In genomic region chr1:64866689-64867088, GRCh38 we compare ENCODE assay signal across 19 cellular contexts.
DNase-seq lines count a peak whose midpoint lies in the region; ATAC-seq and TF ChIP-seq lines count a peak whose summit lies in the region.
"Had no signal": no experiment of that assay in that cellular context is flagged by ENCODE, and none has a peak within 500 bp of the region (broad histone marks: within the 10 kb centered on the region; RNA-seq: fewer than 3 reads in every experiment).

No MANE protein-coding gene starts in this region.

- H3K4me2 ChIP-seq in IMR-90 (ENCODE audit: low read depth, low read length): no peak overlapping the region
- H3K4me2 ChIP-seq: A549 had no signal

- H2AK5ac ChIP-seq in IMR-90 (ENCODE audit: low read depth, low read length): no peak overlapping the region

- H3K9ac ChIP-seq in IMR-90 (ENCODE audit: low read depth, low read length): no peak overlapping the region

- H4K5ac ChIP-seq in IMR-90 (ENCODE audit: low read depth, low read length): no peak overlapping the region

- TF ChIP-seq POLR2A in IMR-90 (IDR thresholded peaks at IDR 0.05; ENCODE audit: low read depth, low read length) (no peak), gastrocnemius medialis (IDR thresholded peaks at IDR 0.05) (no peak)

- H4K8ac ChIP-seq in IMR-90 (ENCODE audit: low read depth in 2 of 2, low read length in 2 of 2): no peak overlapping the region

- H3K27me3 ChIP-seq in IMR-90 (ENCODE audit: control insufficient read depth, insufficient read depth, low read length): no peaks in the 10 kb centered on the region
- no peaks in the 10 kb centered on the region for H3K27me3 ChIP-seq in gastrocnemius medialis

- no peak overlapping the region for H2BK5ac ChIP-seq in IMR-90 (ENCODE audit: low read depth, low read length, poor library complexity, severe bottlenecking)

- BruUV-seq in IMR-90 (replicated peaks; lab: Mats Ljungman, UMichigan): no TSS peak

- H2BK20ac ChIP-seq in IMR-90 (ENCODE audit: low read depth, low read length): no peak overlapping the region

- no peak overlapping the region for H2AFZ ChIP-seq in IMR-90 (replicated peaks; ENCODE audit: low read length, poor library complexity)

- H3K4ac ChIP-seq in IMR-90 (ENCODE audit: low read depth, low read length): no peak overlapping the region

- peaks cover 9 to 31% of the 10 kb centered on the region in 2 experiments for H3K79me1 ChIP-seq in IMR-90 (ENCODE audit: low read depth in 1 of 2, low read length in 2 of 2)

- intact Hi-C loops in IMR-90 (cut with micrococcal nuclease) (no loop called here), gastrocnemius medialis (cut with DNase I; ENCODE audit: low total_unique reads) (no loop called here)

- dilution Hi-C loops in IMR-90 (cut with HindIII; ENCODE audit: low sequenced_read_pairs, unreplicated experiment): no loop called here

- no peak overlapping the region for H4K91ac ChIP-seq in IMR-90 (ENCODE audit: insufficient read depth, low read depth, low read length)

- H3K36me3 ChIP-seq in IMR-90 (ENCODE audit: control insufficient read depth, insufficient read depth, low read length): peaks cover 54% of the 10 kb centered on the region
- H3K36me3 ChIP-seq in gastrocnemius medialis: peaks cover 0 to 74% of the 10 kb centered on the region in 2 donors

- no peak overlapping the region; the same call in 1 of the 2 replicates for H3K23ac ChIP-seq in IMR-90 (ENCODE audit: low read depth, low read length)

- no peak overlapping the region for H3K56ac ChIP-seq in IMR-90 (ENCODE audit: extremely low read depth, insufficient read depth, low read length)

- 62% methylated on average over 3 of the region's 10 CpGs; no CpG with 5 or more reads in 1 of the 2 experiments for WGBS in IMR-90 (ENCODE audit: extremely low coverage in 2 of 2, insufficient read length in 1 of 2), 2 experiments

- POLR2A ChIA-PET in IMR-90 (lab: Charles Lee; ENCODE audit: unreplicated experiment): no interaction called here

- DNase-seq in IMR-90: peak; percentile 43
- DNase-seq in astrocyte of the hippocampus (ENCODE audit: low read depth, low spot score): peak; percentile 21
- DNase-seq in immature natural killer cell: no peak
- DNase-seq in gastrocnemius medialis: no peak
- no peak for DNase-seq in NCI-H187 treated with DMSO at 0.1 percent for 48 hours (lab: John Stamatoyannopoulos, UW)
- no peak for DNase-seq in DMS53 (lab: John Stamatoyannopoulos, UW)
- DNase-seq: AML-193; CD4-positive, alpha-beta T cell; DMS153; DMS79 treated with DMSO at 0.1 percent for 48 hours; GF-D8; GOT3; H7; HFFc6 had no signal

- H3K9me3 ChIP-seq in IMR-90 (ENCODE audit: control insufficient read depth, insufficient read depth, low read length) (no peaks in the 10 kb centered on the region), gastrocnemius medialis (no peaks in the 10 kb centered on the region)
- H3K9me3 ChIP-seq: A549 had no signal

- peaks cover 2 to 28% (median 15%) of the 10 kb centered on the region in 3 donors for H3K27me3 Mint-ChIP-seq in immature natural killer cell (ENCODE audit: low read depth in 3 of 3)
- H3K27me3 Mint-ChIP-seq: CD4-positive, alpha-beta T cell had no signal

- no peaks in the 10 kb centered on the region for H3K9me3 Mint-ChIP-seq in immature natural killer cell
- H3K9me3 Mint-ChIP-seq: CD4-positive, alpha-beta T cell; HFFc6 had no signal

- TF ChIP-seq RAD21 in IMR-90 (IDR thresholded peaks at IDR 0.05; ENCODE audit: low read length): no peak

- H3K4me3 ChIP-seq in IMR-90 (ENCODE audit: insufficient read depth, low read depth, low read length): no peak overlapping the region
- H3K4me3 ChIP-seq in gastrocnemius medialis: no peak overlapping the region
- H3K4me3 ChIP-seq: A549 had no signal

- no peak overlapping the region for H2AK9ac ChIP-seq in IMR-90 (replicated peaks; ENCODE audit: low read depth, low read length, poor library complexity)

- H3K18ac ChIP-seq in IMR-90 (ENCODE audit: low read depth, low read length): no peak overlapping the region

- H4K20me1 ChIP-seq in IMR-90 (ENCODE audit: insufficient read depth, low read length): no peaks in the 10 kb centered on the region; the same call in none of the 2 replicates

- H3K36me3 Mint-ChIP-seq in immature natural killer cell: peaks cover 54 to 82% (median 64%) of the 10 kb centered on the region in 3 donors

- peaks cover 7% of the 10 kb centered on the region; the same call in 1 of the 2 replicates for H3K9me1 ChIP-seq in IMR-90 (ENCODE audit: insufficient read depth, low read length)

- ATAC-seq in IMR-90 (ENCODE audit: low read depth) (no peak), gastrocnemius medialis (peak in 1 of 2 donors; percentile 64), HG02678 (IDR thresholded peaks at IDR 0.05; ENCODE audit: unreplicated experiment) (no peak)
- ATAC-seq: A549, HCT116 had no signal

- in situ Hi-C loops in IMR-90 (cut with MboI; ENCODE audit: low sequenced_read_pairs) (no loop called here), gastrocnemius medialis (cut with MboI; ENCODE audit: low sequenced_read_pairs in 4 of 4) (loop anchor here (10.0 to 25.0 kb wide), 6 partner anchors 98 to 546 kb away; partner anchors contain the start of genes JAK1 (in 1 of the 4), LEPR (in 1 of the 4) and LEPROT (in 1 of the 4))

- TF ChIP-seq CTCF in IMR-90 (conservative IDR thresholded peaks at IDR 0.05; ENCODE audit: low read depth, low read length) (no peak), gastrocnemius medialis (IDR thresholded peaks at IDR 0.05 in 4 of 5, conservative IDR thresholded peaks at IDR 0.05 in 1 of 5) (no peak)

- H3K4me1 Mint-ChIP-seq in immature natural killer cell: peaks cover 89 to 100% of the 10 kb centered on the region in 2 donors

- peak overlapping the region; percentile 19 to 98 (median 74) for H3K27ac Mint-ChIP-seq in immature natural killer cell
- H3K27ac Mint-ChIP-seq: CD4-positive, alpha-beta T cell; HFFc6 had no signal

- H3K4me3 Mint-ChIP-seq in immature natural killer cell: peak overlapping the region in 1 of 5 donors; percentile 7
- H3K4me3 Mint-ChIP-seq: CD4-positive, alpha-beta T cell; HFFc6 had no signal

- no peak overlapping the region for H3K14ac ChIP-seq in IMR-90 (replicated peaks; ENCODE audit: low read depth, low read length)

- CTCF ChIA-PET in IMR-90 (lab: Yijun Ruan, JAX): no interaction called here

- H2BK15ac ChIP-seq in IMR-90 (ENCODE audit: low read depth, low read length): no peak overlapping the region

- H3K4me1 ChIP-seq in IMR-90 (ENCODE audit: control insufficient read depth, insufficient read depth, low read length): no peaks in the 10 kb centered on the region
- peaks cover 6 to 11% of the 10 kb centered on the region in 2 donors for H3K4me1 ChIP-seq in gastrocnemius medialis

- no peak overlapping the region for H2BK120ac ChIP-seq in IMR-90 (ENCODE audit: low read depth, low read length)

- H3K27ac ChIP-seq in IMR-90 (ENCODE audit: insufficient read depth, low read length) (no peak overlapping the region), gastrocnemius medialis (peak overlapping the region in 3 of 4 donors; percentile 1 to 11 (median 1))
- H3K27ac ChIP-seq: 22Rv1, A549, C4-2B had no signal

TF ChIP-seq in IMR-90, 13 proteins besides CTCF, POLR2A, EP300 and RAD21:
- no peak for TF ChIP-seq SMC3 (IDR thresholded peaks at IDR 0.05; ENCODE audit: low read depth, low read length)
- TF ChIP-seq CHD1 (IDR thresholded peaks at IDR 0.05; ENCODE audit: low read depth, low read length): no peak
- TF ChIP-seq MXI1 (IDR thresholded peaks at IDR 0.05; ENCODE audit: borderline replicate concordance, low read depth, low read length): no peak

Comparison
In these comparisons a context has a peak if more than half of its experiments do, and no peak if none do; other contexts are left out.
1. DNase-seq: peak in IMR-90 (single experiment) and astrocyte of the hippocampus (single experiment); none in immature natural killer cell (0 of 3), gastrocnemius medialis (0 of 2), NCI-H187 treated with DMSO at 0.1 percent for 48 hours (single experiment) and DMS53 (single experiment).